ENCODE assay signal across 29 cellular contexts in genomic region chr14:104927432-104927816, GRCh38. TPM values are rescaled to one million over a fixed set of nuclear protein-coding genes. Genes with fewer than 3 reads are reported as not detected.
DNase-seq lines count a peak whose midpoint lies in the region; ATAC-seq, FAIRE-seq and TF ChIP-seq lines count a peak whose summit lies in the region.
"Had no signal": no experiment of that assay in that cellular context is flagged by ENCODE, and none has a peak within 500 bp of the region (broad histone marks: within the 10 kb centered on the region; RNA-seq: fewer than 3 reads in every experiment).

No MANE protein-coding gene starts in this region.

- H2AFZ ChIP-seq in HCT116 (ENCODE audit: low read depth, low read length, poor library complexity, severe bottlenecking) (no peak overlapping the region), K562 (ENCODE audit: low read depth, low read length) (no peak overlapping the region)
- H2AFZ ChIP-seq: PC-9 had no signal

- H3K36me3 ChIP-seq in BLaER1 treated with 17β-estradiol and CSF1 and Interleukin-3, amounts not matched to agents 10 nM and 100 nM: peaks cover 0 to 13% (median 0%) of the 10 kb centered on the region in 11 experiments; a peak in 5 of 22 replicates
- H3K36me3 ChIP-seq in HCT116 (ENCODE audit: control insufficient read depth in 1 of 2, insufficient read depth in 2 of 2, low read length in 2 of 2) (no peaks in the 10 kb centered on the region), K562 (ENCODE audit: control insufficient read depth, insufficient read depth, low read length) (no peaks in the 10 kb centered on the region)
- H3K36me3 ChIP-seq: SJCRH30, upper lobe of left lung had no signal

- H3K79me2 ChIP-seq in HCT116 (ENCODE audit: insufficient read depth, low read length) (no peaks in the 10 kb centered on the region), K562 (ENCODE audit: control insufficient read depth, insufficient read depth, low read length) (no peaks in the 10 kb centered on the region)

- peak overlapping the region in 8 of 11 experiments; percentile 61 to 84 (median 75); a peak in 14 of 22 replicates for H3K9ac ChIP-seq in BLaER1 treated with 17β-estradiol and CSF1 and Interleukin-3, amounts not matched to agents 10 nM and 100 nM
- no peak overlapping the region for H3K9ac ChIP-seq in HCT116 (ENCODE audit: low read length)
- H3K9ac ChIP-seq in K562 (ENCODE audit: insufficient read depth in 1 of 2, low read depth in 2 of 2, low read length in 2 of 2): no peak overlapping the region; a peak in 1 of 4 replicates

- H3K9me2 ChIP-seq in HCT116 (ENCODE audit: insufficient read depth): no peaks in the 10 kb centered on the region

- H3K9me1 ChIP-seq in K562 (ENCODE audit: control insufficient read depth, insufficient read depth, low read length): no peaks in the 10 kb centered on the region

- no peak for TF ChIP-seq RAD21 in HCT116 (IDR thresholded peaks at IDR 0.05; ENCODE audit: low read depth)
- TF ChIP-seq RAD21 in K562 (CRISPR knock-in tag; conservative IDR thresholded peaks at IDR 0.05 in 1 of 2, IDR thresholded peaks at IDR 0.05 in 1 of 2): no peak

- in situ Hi-C loops in K562 (cut with MboI): no loop called here

- H3K27me3 ChIP-seq in BLaER1 treated with 17β-estradiol and CSF1 and Interleukin-3, amounts not matched to agents 10 nM and 100 nM: peaks cover 0 to 7% (median 0%) of the 10 kb centered on the region in 11 experiments; a peak in 3 of 22 replicates
- no peaks in the 10 kb centered on the region for H3K27me3 ChIP-seq in HCT116 (ENCODE audit: insufficient read depth, low read length)
- H3K27me3 ChIP-seq in K562 (ENCODE audit: control insufficient read depth in 2 of 2, insufficient read depth in 2 of 2, low read length in 2 of 2): peaks cover 0 to 11% of the 10 kb centered on the region in 2 experiments; a peak in 2 of 5 replicates
- H3K27me3 ChIP-seq: body of pancreas, SJCRH30, upper lobe of left lung had no signal

- TF ChIP-seq CTCF in HCT116 (IDR thresholded peaks at IDR 0.05 in 2 of 3, conservative IDR thresholded peaks at IDR 0.05 in 1 of 3; ENCODE audit: borderline replicate concordance in 1 of 3, insufficient read depth in 1 of 3, low read depth in 2 of 3, low read length in 2 of 3) (no peak), K562 (IDR thresholded peaks at IDR 0.05 in 2 of 3, conservative IDR thresholded peaks at IDR 0.05 in 1 of 3; ENCODE audit: insufficient read depth in 2 of 3, low read depth in 1 of 3, low read length in 3 of 3) (no peak)

- 3% methylated on average over 8 of the region's 10 CpGs for WGBS in K562 (ENCODE audit: insufficient coverage, low coverage, missing lambda C conversion rate)

- TF ChIP-seq EP300 in K562 (IDR thresholded peaks at IDR 0.05; ENCODE audit: low read length): no peak

- no TSS peak for BruUV-seq in HCT116 (replicated peaks; lab: Mats Ljungman, UMichigan)
- no TSS peak for BruUV-seq in K562 (replicated peaks; lab: Mats Ljungman, UMichigan)

- H3K36me3 Mint-ChIP-seq in naive B cell: no peaks in the 10 kb centered on the region
- H3K36me3 Mint-ChIP-seq: activated naive CD8-positive, alpha-beta T cell treated with anti-CD3 and anti-CD28 coated beads, Interleukin-2, amount 10 ng/mL, durations not matched to agents 7 days and 5 days; mesothelial cell of epicardium; natural killer cell had no signal

- H4K20me1 ChIP-seq in BLaER1 treated with 17β-estradiol and CSF1 and Interleukin-3, amounts not matched to agents 10 nM and 100 nM: peaks cover 0 to 48% (median 0%) of the 10 kb centered on the region in 11 experiments; a peak in 5 of 22 replicates
- H4K20me1 ChIP-seq in HCT116 (ENCODE audit: insufficient read depth) (no peaks in the 10 kb centered on the region), K562 (replicated peaks; ENCODE audit: control insufficient read depth, insufficient read depth, low read length) (no peaks in the 10 kb centered on the region)

- POLR2A ChIA-PET in HCT116 (lab: Charles Lee): no interaction called here
- POLR2A ChIA-PET in K562 (lab: Yijun Ruan, JAX): no interaction called here

- peak overlapping the region in 7 of 8 donors; percentile 56 to 92 (median 84) for H3K4me3 Mint-ChIP-seq in naive B cell
- H3K4me3 Mint-ChIP-seq: activated CD4-positive, alpha-beta T cell treated with anti-CD3 and anti-CD28 coated beads, Interleukin-2, amount 10 ng/mL, durations not matched to agents 7 days and 5 days; activated naive CD8-positive, alpha-beta T cell treated with anti-CD3 and anti-CD28 coated beads, Interleukin-2, amount 10 ng/mL, durations not matched to agents 7 days and 5 days; mesothelial cell of epicardium; natural killer cell had no signal

- peaks cover 55 to 86% (median 81%) of the 10 kb centered on the region in 10 experiments for H3K4me1 ChIP-seq in BLaER1 treated with 17β-estradiol and CSF1 and Interleukin-3, amounts not matched to agents 10 nM and 100 nM
- H3K4me1 ChIP-seq in HCT116 (ENCODE audit: control insufficient read depth in 1 of 2, insufficient read depth in 2 of 2, low read length in 2 of 2) (no peaks in the 10 kb centered on the region), K562 (replicated peaks in 1 of 2; ENCODE audit: control insufficient read depth in 2 of 2, insufficient read depth in 2 of 2, low read length in 2 of 2) (peaks cover 0 to 57% of the 10 kb centered on the region in 2 experiments; a peak in 2 of 5 replicates)
- H3K4me1 ChIP-seq: SJCRH30 had no signal

- CTCF ChIA-PET in HCT116 (lab: Charles Lee) (no interaction called here), K562 (lab: Yijun Ruan, JAX; ENCODE audit: low intra/inter-chr PET ratio) (no interaction called here)

- DNase-seq in HCT116 (ENCODE audit: low read depth, low spot score) (no peak), K562 (ENCODE audit: extremely low read depth in 1 of 4, low spot score in 3 of 4) (peak in 1 of 4 experiments; percentile 7), naive B cell (no peak), anterior cingulate cortex (lab: John Stamatoyannopoulos, UW) (no peak), NCI-H1105 (lab: John Stamatoyannopoulos, UW) (no peak)
- DNase-seq: activated CD4-positive, alpha-beta T cell treated with anti-CD3 and anti-CD28 coated beads, Interleukin-2, amount 10 ng/mL, durations not matched to agents 7 days and 5 days; activated naive CD8-positive, alpha-beta T cell treated with anti-CD3 and anti-CD28 coated beads, Interleukin-2, amount 10 ng/mL, durations not matched to agents 7 days and 5 days; glutamatergic neuron; left cardiac atrium; natural killer cell; NCI-H1092; NCI-H2029; NCI-H226; PC-9; SJCRH30; stimulated activated CD4-positive, alpha-beta T cell treated with anti-CD3 and anti-CD28 coated beads, Interleukin-15, amount 100 ng/mL, for 24 hours; stimulated activated CD8-positive, alpha-beta memory T cell treated with anti-CD3 and anti-CD28 coated beads, Interleukin-4, amount 100 ng/mL, for 48 hours; T-helper 2 cell had no signal

- peaks cover 3 to 8% (median 7%) of the 10 kb centered on the region in 11 experiments; a peak in 15 of 22 replicates for H3K9me3 ChIP-seq in BLaER1 treated with 17β-estradiol and CSF1 and Interleukin-3, amounts not matched to agents 10 nM and 100 nM (replicated peaks in 1 of 11)
- H3K9me3 ChIP-seq in HCT116 (ENCODE audit: control insufficient read depth in 1 of 2, insufficient read depth in 1 of 2, low read depth in 1 of 2, low read length in 2 of 2) (peaks cover 0 to 8% of the 10 kb centered on the region in 2 experiments; a peak in 1 of 4 replicates), K562 (replicated peaks; ENCODE audit: control insufficient read depth, insufficient read depth, low read depth, low read length) (0 out of 2 replicates have a peak, but pooled peaks cover 2% of the 10 kb centered on the region)
- H3K9me3 ChIP-seq: body of pancreas, SJCRH30 had no signal

- peak overlapping the region in 7 of 11 experiments; percentile 75 to 91 (median 83); a peak in 15 of 22 replicates for H3K27ac ChIP-seq in BLaER1 treated with 17β-estradiol and CSF1 and Interleukin-3, amounts not matched to agents 10 nM and 100 nM
- H3K27ac ChIP-seq in HCT116 (ENCODE audit: low read depth, low read length): no peak overlapping the region
- H3K27ac ChIP-seq in K562 (ENCODE audit: extremely low read depth, low read depth, low read length): no peak overlapping the region
- H3K27ac ChIP-seq: body of pancreas, PC-9, SJCRH30, upper lobe of left lung had no signal

- TF ChIP-seq POLR2A in HCT116 (IDR thresholded peaks at IDR 0.05; ENCODE audit: borderline replicate concordance, extremely low read depth, insufficient read depth, insufficient read length) (no peak), K562 (conservative IDR thresholded peaks at IDR 0.05) (no peak)

- H3K27ac Mint-ChIP-seq in naive B cell: no peak overlapping the region
- H3K27ac Mint-ChIP-seq: activated CD4-positive, alpha-beta T cell treated with anti-CD3 and anti-CD28 coated beads, Interleukin-2, amount 10 ng/mL, durations not matched to agents 7 days and 5 days; activated naive CD8-positive, alpha-beta T cell treated with anti-CD3 and anti-CD28 coated beads, Interleukin-2, amount 10 ng/mL, durations not matched to agents 7 days and 5 days; activated T-helper 2 cell treated with anti-CD3 and anti-CD28 coated beads, Interferon-gamma antibody, Interleukin-2, Interleukin-4, amounts not matched to agents 10 μg/mL and 5 μg/mL and 100 μg/mL, durations not matched to agents 14 hours and 24 hours and 36 hours; mesothelial cell of epicardium; natural killer cell had no signal

- H3K4me3 ChIP-seq in BLaER1 treated with 17β-estradiol and CSF1 and Interleukin-3, amounts not matched to agents 10 nM and 100 nM: peak overlapping the region in 5 of 10 experiments; percentile 31 to 66 (median 42); a peak in 7 of 20 replicates
- no peak overlapping the region for H3K4me3 ChIP-seq in HCT116 (replicated peaks in 1 of 2; ENCODE audit: low read depth in 1 of 2, low read length in 2 of 2)
- no peak overlapping the region for H3K4me3 ChIP-seq in K562
- H3K4me3 ChIP-seq: body of pancreas, PC-9, SJCRH30, upper lobe of left lung had no signal

- peaks cover 43 to 62% (median 44%) of the 10 kb centered on the region in 3 donors for H3K4me1 Mint-ChIP-seq in naive B cell
- H3K4me1 Mint-ChIP-seq: activated CD4-positive, alpha-beta T cell treated with anti-CD3 and anti-CD28 coated beads, Interleukin-2, amount 10 ng/mL, durations not matched to agents 7 days and 5 days; activated naive CD8-positive, alpha-beta T cell treated with anti-CD3 and anti-CD28 coated beads, Interleukin-2, amount 10 ng/mL, durations not matched to agents 7 days and 5 days; natural killer cell had no signal

- FAIRE-seq in K562 (lab: Jason Lieb, UNC): no peak
- FAIRE-seq: colon had no signal

- intact Hi-C loops in HCT116 (cut with micrococcal nuclease): no loop called here
- intact Hi-C loops in K562 (cut with micrococcal nuclease): no loop called here

- peak overlapping the region; percentile 89 to 100 (median 98) for H3K4me2 ChIP-seq in BLaER1 treated with 17β-estradiol and CSF1 and Interleukin-3, amounts not matched to agents 10 nM and 100 nM
- H3K4me2 ChIP-seq in HCT116 (ENCODE audit: low read length) (no peak overlapping the region), K562 (ENCODE audit: insufficient read depth, low read length) (no peak overlapping the region)
- H3K4me2 ChIP-seq: PC-9 had no signal

- H3K27me3 Mint-ChIP-seq in naive B cell: no peaks in the 10 kb centered on the region
- H3K27me3 Mint-ChIP-seq: activated naive CD8-positive, alpha-beta T cell treated with anti-CD3 and anti-CD28 coated beads, Interleukin-2, amount 10 ng/mL, durations not matched to agents 7 days and 5 days had no signal

- RAD21 ChIA-PET in HCT116 (lab: Charles Lee; ENCODE audit: low non-redundant PET in 1 of 2, low total read pairs in 2 of 2, uncharacterized antibody in 2 of 2, unreplicated experiment in 2 of 2): no interaction called here

- H3K9me3 Mint-ChIP-seq in naive B cell: peaks cover 0 to 2% (median 0%) of the 10 kb centered on the region in 7 donors
- H3K9me3 Mint-ChIP-seq: activated CD4-positive, alpha-beta T cell treated with anti-CD3 and anti-CD28 coated beads, Interleukin-2, amount 10 ng/mL, durations not matched to agents 7 days and 5 days; natural killer cell had no signal

- ATAC-seq in HCT116: peak; percentile 23; the same call in 1 of the 2 replicates
- peak; percentile 31; the same call in 2 of the 3 replicates for ATAC-seq in K562
- no peak for ATAC-seq in naive B cell (ENCODE audit: low read depth in 2 of 2)
- no peak for ATAC-seq in GM18498 (IDR thresholded peaks at IDR 0.05; ENCODE audit: unreplicated experiment)
- ATAC-seq: body of pancreas, left cardiac atrium, natural killer cell, sciatic nerve had no signal

RNA-seq across cellular contexts. Expression of gene PLD4, which starts 2.7 kb away (rescaled TPM):
- total RNA-seq in HCT116 (2021; ENCODE audit: unreplicated experiment) (0.12 TPM), K562 (2014; rRNA removed) (not detected in 2 replicates), K562 (2014; rRNA removed; fragmentation: Illumina TruSeq; extraction: Trizol) (not detected in 2 replicates), K562 (2015; rRNA removed; fragmentation: Illumina TruSeq; extraction: Trizol) (0.08 and 0.18 TPM in 2 replicates), K562 (2021) (0.24 TPM in 1 of 2 replicates, not detected in the other)
- 0.02 and 0.08 TPM in 2 replicates for polyA plus RNA-seq in HCT116 (2012)
- total RNA-seq in K562 (2011; cell fraction: chromatin; rRNA removed; ENCODE audit: low replicate concordance): 0.05 and 0.14 TPM in 2 replicates
- total RNA-seq in K562 (2011; cell fraction: nucleolus; rRNA removed): 0.13 TPM in 1 of 2 replicates, not detected in the other
- 0.07 and 0.15 TPM in 2 replicates for total RNA-seq in K562 (2011; cell fraction: nucleoplasm; rRNA removed)
- polyA plus RNA-seq in K562 (2011; rRNA removed) (not detected in 2 replicates), K562 (2014; fragmentation: Illumina TruSeq; extraction: Trizol) (0.19 TPM in 1 of 2 replicates, not detected in the other), K562 (2014; fragmentation: Nextera tagmentation; extraction: Ambion mirVana) (not detected), K562 (2014; rRNA removed) (0.03 TPM in 1 of 2 replicates, not detected in the other), naive B cell (ENCODE audit: low read depth in 6 of 6) (100 to 1,000 TPM in 5 of 6 donors, 10 to 100 TPM in 1; 77.4 to 264 (median 182) TPM)
- not detected in 2 replicates for polyA plus RNA-seq in K562 (2011; cell fraction: cytosol; rRNA removed)
- 0.03 and 0.11 TPM in 2 replicates for polyA plus RNA-seq in K562 (2011; cell fraction: nucleus; rRNA removed)
- 0.13 and 0.29 TPM in 2 replicates for polyA plus RNA-seq in K562 (2012)
- polyA minus RNA-seq in K562 (2011; rRNA and poly(A)+ RNA removed): not detected in 2 replicates
- polyA minus RNA-seq in K562 (2011; cell fraction: cytosol; rRNA and poly(A)+ RNA removed): not detected in 2 replicates
- 0.11 TPM in 1 of 2 replicates, not detected in the other for polyA minus RNA-seq in K562 (2011; cell fraction: nucleus; rRNA and poly(A)+ RNA removed)
- total RNA-seq: activated CD4-positive, alpha-beta T cell treated with anti-CD3 and anti-CD28 coated beads, Interleukin-2, amount 10 ng/mL, durations not matched to agents 7 days and 5 days; body of pancreas; HT-29; LHCN-M2; PC-9; SJCRH30 had no signal
- polyA plus RNA-seq: fibroblast of lung had no signal

RNA-seq across cellular contexts. Expression of gene AHNAK2, which starts 50.8 kb away (rescaled TPM):
- total RNA-seq in HCT116 (2021; ENCODE audit: unreplicated experiment): 45.0 TPM
- 37.0 and 46.7 TPM in 2 replicates for polyA plus RNA-seq in HCT116 (2012)
- total RNA-seq in K562 (2011; cell fraction: chromatin; rRNA removed; ENCODE audit: low replicate concordance): 0.18 and 0.46 TPM in 2 replicates
- total RNA-seq in K562 (2011; cell fraction: nucleolus; rRNA removed): 0.13 and 0.17 TPM in 2 replicates
- total RNA-seq in K562 (2011; cell fraction: nucleoplasm; rRNA removed): 0.07 and 0.31 TPM in 2 replicates
- total RNA-seq in K562 (2014; rRNA removed): 0.04 TPM in 1 of 2 replicates, not detected in the other
- total RNA-seq in K562 (2014; rRNA removed; fragmentation: Illumina TruSeq; extraction: Trizol): not detected in 2 replicates
- 0.04 TPM in 2 replicates for total RNA-seq in K562 (2015; rRNA removed; fragmentation: Illumina TruSeq; extraction: Trizol)
- 0.09 and 0.18 TPM in 2 replicates for total RNA-seq in K562 (2021)
- 0.04 TPM in 1 of 2 replicates, not detected in the other for polyA plus RNA-seq in K562 (2011; rRNA removed)
- under 0.01 and 0.03 TPM in 2 replicates for polyA plus RNA-seq in K562 (2011; cell fraction: cytosol; rRNA removed)
- polyA plus RNA-seq in K562 (2011; cell fraction: nucleus; rRNA removed): 0.14 and 0.22 TPM in 2 replicates
- polyA plus RNA-seq in K562 (2012): 0.03 and 0.22 TPM in 2 replicates
- polyA plus RNA-seq in K562 (2014; fragmentation: Illumina TruSeq; extraction: Trizol): 0.03 TPM in 1 of 2 replicates, not detected in the other
- polyA plus RNA-seq in K562 (2014; fragmentation: Nextera tagmentation; extraction: Ambion mirVana): not detected
- under 0.01 and 0.04 TPM in 2 replicates for polyA plus RNA-seq in K562 (2014; rRNA removed)
- 0.04 and 0.51 TPM in 2 replicates for polyA minus RNA-seq in K562 (2011; rRNA and poly(A)+ RNA removed)
- 0.10 and 0.27 TPM in 2 replicates for polyA minus RNA-seq in K562 (2011; cell fraction: cytosol; rRNA and poly(A)+ RNA removed)
- 0.13 and 0.22 TPM in 2 replicates for polyA minus RNA-seq in K562 (2011; cell fraction: nucleus; rRNA and poly(A)+ RNA removed)
- polyA plus RNA-seq in naive B cell (ENCODE audit: low read depth in 6 of 6): under 1 TPM in 5 of 6 donors, not detected in 1; 0.63 to 0.92 (median 0.70) TPM
- total RNA-seq: activated CD4-positive, alpha-beta T cell treated with anti-CD3 and anti-CD28 coated beads, Interleukin-2, amount 10 ng/mL, durations not matched to agents 7 days and 5 days had no signal

RNA-seq across cellular contexts. Expression of gene CLBA1, which starts 58.2 kb away (rescaled TPM):
- total RNA-seq in HCT116 (2021; ENCODE audit: unreplicated experiment) (14.8 TPM), K562 (2014; rRNA removed) (3.2 and 4.0 TPM in 2 replicates), K562 (2014; rRNA removed; fragmentation: Illumina TruSeq; extraction: Trizol) (1.4 and 1.8 TPM in 2 replicates), K562 (2015; rRNA removed; fragmentation: Illumina TruSeq; extraction: Trizol) (2.1 and 2.2 TPM in 2 replicates), K562 (2021) (3.9 and 4.4 TPM in 2 replicates)
- polyA plus RNA-seq in HCT116 (2012): 10.6 and 11.2 TPM in 2 replicates
- total RNA-seq in K562 (2011; cell fraction: chromatin; rRNA removed; ENCODE audit: low replicate concordance): 4.9 and 7.5 TPM in 2 replicates
- 4.7 and 5.3 TPM in 2 replicates for total RNA-seq in K562 (2011; cell fraction: nucleolus; rRNA removed)
- total RNA-seq in K562 (2011; cell fraction: nucleoplasm; rRNA removed): 3.8 and 4.7 TPM in 2 replicates
- polyA plus RNA-seq in K562 (2011; rRNA removed) (2.5 and 2.6 TPM in 2 replicates), K562 (2014; fragmentation: Illumina TruSeq; extraction: Trizol) (3.2 TPM in 2 replicates), K562 (2014; fragmentation: Nextera tagmentation; extraction: Ambion mirVana) (under 1 TPM; 0.04 to 0.25 TPM), K562 (2014; rRNA removed) (2.2 and 2.7 TPM in 2 replicates), naive B cell (ENCODE audit: low read depth in 6 of 6) (1 to 10 TPM in 1 of 6 donors, under 1 TPM in 4, not detected in 1; 0.59 to 1.1 (median 0.85) TPM)
- polyA plus RNA-seq in K562 (2011; cell fraction: cytosol; rRNA removed): 1.8 and 3.1 TPM in 2 replicates
- 5.7 and 10.6 TPM in 2 replicates for polyA plus RNA-seq in K562 (2011; cell fraction: nucleus; rRNA removed)
- 3.0 and 3.1 TPM in 2 replicates for polyA plus RNA-seq in K562 (2012)
- 1.4 and 1.9 TPM in 2 replicates for polyA minus RNA-seq in K562 (2011; rRNA and poly(A)+ RNA removed)
- polyA minus RNA-seq in K562 (2011; cell fraction: cytosol; rRNA and poly(A)+ RNA removed): 1.4 and 2.5 TPM in 2 replicates
- polyA minus RNA-seq in K562 (2011; cell fraction: nucleus; rRNA and poly(A)+ RNA removed): 2.7 and 3.2 TPM in 2 replicates

Comparison
In these comparisons a context has a peak if more than half of its experiments do, and no peak if none do; other contexts are left out.
1. H3K27ac ChIP-seq: peak in BLaER1 treated with 17β-estradiol and CSF1 and Interleukin-3, amounts not matched to agents 10 nM and 100 nM (7 of 11); none in HCT116 (single experiment) and K562 (single experiment).
2. H3K4me2 ChIP-seq: peak in BLaER1 treated with 17β-estradiol and CSF1 and Interleukin-3, amounts not matched to agents 10 nM and 100 nM (11 of 11); none in HCT116 (single experiment) and K562 (single experiment).
3. H3K9ac ChIP-seq: peak in BLaER1 treated with 17β-estradiol and CSF1 and Interleukin-3, amounts not matched to agents 10 nM and 100 nM (8 of 11); none in HCT116 (single experiment) and K562 (0 of 2).
4. ATAC-seq: peak in HCT116 (single experiment) and K562 (single experiment); none in naive B cell (0 of 2) and GM18498 (single experiment).
5. RNA of gene AHNAK2, which starts 50.8 kb away (total RNA-seq): 45.0 TPM in HCT116 (single experiment); 0.04 to 0.46 TPM in K562; every median in the first group is over 10 times any median in the second.